16 cellular contexts compared by ENCODE assay signal in the genomic region with DNA sequence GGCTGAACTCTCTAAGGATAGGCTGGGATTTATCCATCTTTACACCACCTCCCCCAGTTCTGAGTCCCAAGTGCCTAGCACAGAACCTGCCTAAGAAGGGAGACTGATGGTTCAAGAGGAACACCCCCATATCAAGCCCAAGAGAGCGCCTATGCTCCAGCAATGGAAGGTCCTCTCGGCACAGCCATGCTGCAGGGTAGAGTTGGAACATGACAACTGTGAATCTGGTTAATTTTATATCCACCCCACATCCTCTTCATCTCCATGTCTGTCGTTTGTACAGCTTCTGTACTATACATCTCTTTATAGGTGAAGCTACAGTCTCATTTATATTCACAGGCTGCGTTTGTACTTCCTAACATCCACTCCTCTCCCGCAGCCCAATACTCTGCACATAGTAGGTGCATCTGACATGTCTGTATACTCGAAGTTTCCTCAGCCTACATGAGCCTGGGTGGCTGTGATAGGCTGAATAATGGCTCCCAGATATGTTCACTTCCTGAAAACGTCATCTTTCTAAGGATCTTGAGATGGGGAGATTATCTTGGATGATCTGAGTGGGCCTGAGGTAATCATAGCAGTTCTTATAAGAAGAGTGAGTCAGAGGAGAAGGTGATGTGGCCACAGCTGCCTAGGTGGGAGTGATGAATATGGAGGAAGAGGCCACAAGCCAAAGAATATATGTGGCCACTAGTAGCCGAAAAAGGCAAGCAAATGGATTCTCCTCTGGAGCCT.
DNase-seq lines count a peak whose midpoint lies in the region; ATAC-seq and FAIRE-seq lines count a peak whose summit lies in the region.
"Had no signal": no experiment of that assay in that cellular context is flagged by ENCODE, and none has a peak within 500 bp of the region (broad histone marks: within the 10 kb centered on the region; RNA-seq: fewer than 3 reads in every experiment).

No MANE protein-coding gene starts in this region.

- H3K27ac Mint-ChIP-seq in activated naive CD4-positive, alpha-beta T cell treated with anti-CD3 and anti-CD28 coated beads for 36 hours: peak overlapping the region; percentile 99
- peak overlapping the region; percentile 99 for H3K27ac Mint-ChIP-seq in activated T-helper 17 cell treated with anti-CD3 and anti-CD28 coated beads, Interleukin-2, amount 50 U/mL, for 72 hours
- H3K27ac Mint-ChIP-seq: IgD-negative memory B cell had no signal

- H3K9me3 Mint-ChIP-seq in activated naive CD4-positive, alpha-beta T cell treated with anti-CD3 and anti-CD28 coated beads for 36 hours: peaks cover 3% of the 10 kb centered on the region
- peaks cover 10% of the 10 kb centered on the region for H3K9me3 Mint-ChIP-seq in activated T-helper 17 cell treated with anti-CD3 and anti-CD28 coated beads, Interleukin-2, amount 50 U/mL, for 72 hours

- peaks cover 57% of the 10 kb centered on the region for H3K4me1 Mint-ChIP-seq in activated naive CD4-positive, alpha-beta T cell treated with anti-CD3 and anti-CD28 coated beads for 36 hours (ENCODE audit: low read depth)
- H3K4me1 Mint-ChIP-seq in activated T-helper 17 cell treated with anti-CD3 and anti-CD28 coated beads, Interleukin-2, amount 50 U/mL, for 72 hours: peaks cover 36% of the 10 kb centered on the region

- H3K27me3 Mint-ChIP-seq in activated naive CD4-positive, alpha-beta T cell treated with anti-CD3 and anti-CD28 coated beads for 36 hours (ENCODE audit: low read depth): no peaks in the 10 kb centered on the region
- H3K27me3 Mint-ChIP-seq in activated T-helper 17 cell treated with anti-CD3 and anti-CD28 coated beads, Interleukin-2, amount 50 U/mL, for 72 hours: no peaks in the 10 kb centered on the region

- intact Hi-C loops in activated naive CD4-positive, alpha-beta T cell treated with anti-CD3 and anti-CD28 coated beads for 36 hours (cut with micrococcal nuclease): loop anchor here (2.0 to 10.0 kb wide), 4 partner anchors 639 to 1441 kb away; a partner anchor contains a TSS

- no peaks in the 10 kb centered on the region for H3K36me3 Mint-ChIP-seq in activated naive CD4-positive, alpha-beta T cell treated with anti-CD3 and anti-CD28 coated beads for 36 hours (ENCODE audit: low read depth)
- peaks cover 17% of the 10 kb centered on the region for H3K36me3 Mint-ChIP-seq in activated T-helper 17 cell treated with anti-CD3 and anti-CD28 coated beads, Interleukin-2, amount 50 U/mL, for 72 hours (ENCODE audit: low read depth)
- H3K36me3 Mint-ChIP-seq: IgD-negative memory B cell had no signal

- peak; percentile 41 for ATAC-seq in activated T-helper 17 cell treated with anti-CD3 and anti-CD28 coated beads, Interleukin-2, amount 50 U/mL, for 72 hours (replicated peaks)

- FAIRE-seq in GM19239 (lab: Jason Lieb, UNC): peak; percentile 81
- FAIRE-seq: GM12878 had no signal

- H3K4me3 Mint-ChIP-seq in activated naive CD4-positive, alpha-beta T cell treated with anti-CD3 and anti-CD28 coated beads for 36 hours: peak overlapping the region; percentile 70
- peak overlapping the region; percentile 81 for H3K4me3 Mint-ChIP-seq in activated T-helper 17 cell treated with anti-CD3 and anti-CD28 coated beads, Interleukin-2, amount 50 U/mL, for 72 hours
- H3K4me3 Mint-ChIP-seq: IgD-negative memory B cell had no signal

- peak; percentile 61 for DNase-seq in activated naive CD4-positive, alpha-beta T cell treated with anti-CD3 and anti-CD28 coated beads for 36 hours
- no peak for DNase-seq in activated naive CD4-positive, alpha-beta T cell treated with anti-CD3 and anti-CD28 coated beads, Interleukin-2, amount 50 U/mL, for 16 hours
- DNase-seq in GM19239 (ENCODE audit: insufficient read length, low spot score) (no peak), iPS-NIHi11 (ENCODE audit: low spot score) (no peak), NCI-H510A treated with DMSO at 0.1 percent for 48 hours (lab: John Stamatoyannopoulos, UW) (no peak), NOMO-1 (lab: John Stamatoyannopoulos, UW; ENCODE audit: unreplicated experiment in 2 of 2) (no peak)
- peak; percentile 63 for DNase-seq in stimulated activated CD8-positive, alpha-beta memory T cell treated with anti-CD3 and anti-CD28 coated beads, Interleukin-4, amount 100 ng/mL, for 48 hours
- DNase-seq: amniotic stem cell, Calu3, caudate nucleus, GF-D8, NCI-H2029 treated with DMSO at 0.1 percent for 48 hours, uterus had no signal

- CTCF ChIA-PET in activated naive CD4-positive, alpha-beta T cell treated with anti-CD3 and anti-CD28 coated beads for 36 hours (lab: Charles Lee): interaction anchor here (1.2 to 2.9 kb wide), 6 partner anchors 8 to 32 kb away, joined by 3 to 12 read pairs (median 4); no protein-coding TSS in a partner anchor

Comparison
In these comparisons a context has a peak if more than half of its experiments do, and no peak if none do; other contexts are left out.
1. DNase-seq: peak in activated naive CD4-positive, alpha-beta T cell treated with anti-CD3 and anti-CD28 coated beads for 36 hours (single experiment) and stimulated activated CD8-positive, alpha-beta memory T cell treated with anti-CD3 and anti-CD28 coated beads, Interleukin-4, amount 100 ng/mL, for 48 hours (single experiment); none in activated naive CD4-positive, alpha-beta T cell treated with anti-CD3 and anti-CD28 coated beads, Interleukin-2, amount 50 U/mL, for 16 hours (single experiment), GM19239 (single experiment), iPS-NIHi11 (single experiment), NCI-H510A treated with DMSO at 0.1 percent for 48 hours (single experiment) and NOMO-1 (0 of 2).